ENCODE assay signal across 8 cellular contexts in the genomic region with DNA sequence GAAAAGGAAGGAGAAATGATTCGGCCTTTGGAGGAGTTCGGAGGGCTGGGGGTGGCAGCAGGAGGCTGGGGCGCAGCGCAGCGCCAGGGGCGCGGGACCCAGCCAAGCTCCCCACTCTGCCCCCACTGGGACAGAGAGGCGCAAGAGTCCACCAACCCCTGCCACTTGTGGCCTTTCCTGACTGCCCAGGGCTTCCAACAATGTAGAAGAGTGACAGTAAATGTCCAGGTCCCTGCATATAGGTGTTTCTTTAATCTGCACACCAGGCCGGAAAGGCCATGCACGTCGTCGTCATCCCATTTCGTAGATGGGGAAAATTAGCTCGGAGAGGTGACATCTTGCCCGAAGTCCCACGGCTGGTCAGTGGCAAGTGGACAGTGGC.
A peak's percentile ranks its signal among the peaks of the same experiment; 100 is the strongest.
DNase-seq lines count a peak whose midpoint lies in the region; ATAC-seq and TF ChIP-seq lines count a peak whose summit lies in the region.

No MANE protein-coding gene starts in this region.

- H4K91ac ChIP-seq in mesenchymal stem cell (ENCODE audit: low read length): no peak overlapping the region

- no peak for TF ChIP-seq POLR2A in ovary (IDR thresholded peaks at IDR 0.05)

- intact Hi-C loops in dorsolateral prefrontal cortex (cut with DNase I) (loop anchor here (5.0 to 10.0 kb wide), 2 partner anchors 155 to 232 kb away; no protein-coding TSS in a partner anchor), ovary (cut with DNase I) (no loop called here)

- H3K79me1 ChIP-seq in mesenchymal stem cell (replicated peaks; ENCODE audit: low read length, poor library complexity, severe bottlenecking): no peaks in the 10 kb centered on the region

- peak overlapping the region; percentile 59 for H3K4me3 Mint-ChIP-seq in activated T-cell treated with anti-CD3 and anti-CD28 coated beads, Interleukin-2, amount 50 U/mL, for 24 hours

- H3K27ac ChIP-seq in dorsolateral prefrontal cortex (peak overlapping the region in 55 of 59 donors; percentile 15 to 92 (median 80)), mesenchymal stem cell (ENCODE audit: low read length, poor library complexity, severe bottlenecking) (no peak overlapping the region), thoracic aorta (no peak overlapping the region), ovary (no peak overlapping the region)

- H3K27me3 ChIP-seq in dorsolateral prefrontal cortex: peaks cover 0 to 39% (median 7%) of the 10 kb centered on the region in 45 donors
- H3K27me3 ChIP-seq in mesenchymal stem cell (ENCODE audit: control insufficient read depth in 1 of 2, insufficient read depth in 1 of 2, low read length in 2 of 2): peaks cover 66 to 83% of the 10 kb centered on the region in 2 experiments
- no peaks in the 10 kb centered on the region for H3K27me3 ChIP-seq in thoracic aorta (replicated peaks; ENCODE audit: insufficient read depth)
- H3K27me3 ChIP-seq in ovary: no peaks in the 10 kb centered on the region

- TF ChIP-seq CTCF in dorsolateral prefrontal cortex (IDR thresholded peaks at IDR 0.05 in 54 of 56, conservative IDR thresholded peaks at IDR 0.05 in 2 of 56; ENCODE audit: low read depth in 1 of 56, partially characterized antibody in 56 of 56) (no peak), thoracic aorta (IDR thresholded peaks at IDR 0.05) (no peak), ovary (IDR thresholded peaks at IDR 0.05) (no peak)

- no peak for TF ChIP-seq EP300 in ovary (IDR thresholded peaks at IDR 0.05)

- no peak overlapping the region for H4K8ac ChIP-seq in mesenchymal stem cell (ENCODE audit: low read length)

- H3K9me3 ChIP-seq in mesenchymal stem cell (ENCODE audit: control insufficient read depth, low read length): no peaks in the 10 kb centered on the region
- H3K9me3 ChIP-seq in thoracic aorta: no peaks in the 10 kb centered on the region
- H3K9me3 ChIP-seq in ovary: no peaks in the 10 kb centered on the region

- H3K4me3 ChIP-seq in dorsolateral prefrontal cortex (peak overlapping the region in 58 of 59 donors; percentile 10 to 66 (median 51)), mesenchymal stem cell (ENCODE audit: insufficient read depth in 1 of 2, low read depth in 1 of 2, low read length in 2 of 2) (peak overlapping the region; percentile 11 to 64), thoracic aorta (peak overlapping the region; percentile 71), ovary (no peak overlapping the region)

- no peak for ATAC-seq in thoracic aorta (ENCODE audit: insufficient number of reproducible peaks, low FRiP score, low read depth)

- H3K18ac ChIP-seq in mesenchymal stem cell (ENCODE audit: low read depth in 1 of 2, low read length in 2 of 2): no peak overlapping the region

- H3K4ac ChIP-seq in mesenchymal stem cell (ENCODE audit: low read depth in 1 of 2, low read length in 2 of 2): no peak overlapping the region

- no peaks in the 10 kb centered on the region for H3K9me3 Mint-ChIP-seq in activated T-cell treated with anti-CD3 and anti-CD28 coated beads, Interleukin-2, amount 50 U/mL, for 24 hours

- H3K4me1 Mint-ChIP-seq in activated T-cell treated with anti-CD3 and anti-CD28 coated beads, Interleukin-2, amount 50 U/mL, for 24 hours (ENCODE audit: low read depth): peaks cover 9% of the 10 kb centered on the region

- H2BK5ac ChIP-seq in mesenchymal stem cell (ENCODE audit: low read depth, low read length, poor library complexity, severe bottlenecking): no peak overlapping the region

- H2AK5ac ChIP-seq in mesenchymal stem cell (ENCODE audit: low read length, severe bottlenecking): no peak overlapping the region

- no peak for DNase-seq in activated T-cell treated with anti-CD3 and anti-CD28 coated beads, Interleukin-2, amount 50 U/mL, for 24 hours
- no peak for DNase-seq in activated T-cell treated with anti-CD3 and anti-CD28 coated beads, Interleukin-2, amount 50 U/mL, for 48 hours
- DNase-seq in dorsolateral prefrontal cortex (peak in 1 of 10 donors; percentile 35), mesenchymal stem cell (no peak), thoracic aorta (ENCODE audit: low spot score) (no peak), inferior parietal cortex (ENCODE audit: extremely low spot score) (no peak), NCI-H1092 treated with DMSO at 0.1 percent for 48 hours (lab: John Stamatoyannopoulos, UW) (no peak), ovary (no peak)

- H3K27me3 Mint-ChIP-seq in activated T-cell treated with anti-CD3 and anti-CD28 coated beads, Interleukin-2, amount 50 U/mL, for 24 hours: peaks cover 49% of the 10 kb centered on the region

- peaks cover 15% of the 10 kb centered on the region for H3K4me1 ChIP-seq in mesenchymal stem cell (ENCODE audit: control insufficient read depth, insufficient read depth, low read depth, low read length)
- peaks cover 14 to 17% of the 10 kb centered on the region in 2 donors for H3K4me1 ChIP-seq in thoracic aorta (ENCODE audit: control insufficient read depth in 1 of 2, low read depth in 2 of 2)
- peaks cover 5% of the 10 kb centered on the region for H3K4me1 ChIP-seq in ovary (ENCODE audit: insufficient read depth)

- H2BK120ac ChIP-seq in mesenchymal stem cell (ENCODE audit: low read depth, low read length): no peak overlapping the region

- no peak overlapping the region for H3K14ac ChIP-seq in mesenchymal stem cell (ENCODE audit: low read length in 2 of 2)

- no peaks in the 10 kb centered on the region for H3K36me3 Mint-ChIP-seq in activated T-cell treated with anti-CD3 and anti-CD28 coated beads, Interleukin-2, amount 50 U/mL, for 24 hours (ENCODE audit: low read depth)

- H3K23ac ChIP-seq in mesenchymal stem cell (ENCODE audit: low read length in 2 of 2): no peak overlapping the region

- H2BK15ac ChIP-seq in mesenchymal stem cell (ENCODE audit: low read depth, poor library complexity, severe bottlenecking): no peak overlapping the region

- WGBS in mesenchymal stem cell: 3% methylated on average over 16 of the region's 16 CpGs
- WGBS in ovary, 3 donors: 1 to 3% (median 1%) methylated on average over 16 of the region's 16 CpGs

- no peak overlapping the region for H2BK12ac ChIP-seq in mesenchymal stem cell (ENCODE audit: low read length in 2 of 2)

- peak overlapping the region; percentile 61 for H3K4me2 ChIP-seq in mesenchymal stem cell (ENCODE audit: low read length, poor library complexity, severe bottlenecking)

- H2AFZ ChIP-seq in mesenchymal stem cell (ENCODE audit: low read depth, low read length): no peak overlapping the region

- no peak overlapping the region for H3K27ac Mint-ChIP-seq in activated T-cell treated with anti-CD3 and anti-CD28 coated beads, Interleukin-2, amount 50 U/mL, for 24 hours

- H3K36me3 ChIP-seq in mesenchymal stem cell (ENCODE audit: control insufficient read depth in 1 of 2, insufficient read depth in 2 of 2, low read depth in 1 of 2, low read length in 2 of 2) (peaks cover 0 to 1% of the 10 kb centered on the region in 2 experiments), thoracic aorta (no peaks in the 10 kb centered on the region), ovary (no peaks in the 10 kb centered on the region)

- H3K9ac ChIP-seq in mesenchymal stem cell (ENCODE audit: low read length): peak overlapping the region; percentile 60

Comparison
In these comparisons a context has a peak if more than half of its experiments do, and no peak if none do; other contexts are left out.
1. H3K27ac ChIP-seq: peak in dorsolateral prefrontal cortex (55 of 59); none in mesenchymal stem cell (single experiment), thoracic aorta (0 of 2) and ovary (0 of 2).
2. intact Hi-C loops: an anchor here in dorsolateral prefrontal cortex (5.0 to 10.0 kb wide); none called in ovary.